In the genomic region with DNA sequence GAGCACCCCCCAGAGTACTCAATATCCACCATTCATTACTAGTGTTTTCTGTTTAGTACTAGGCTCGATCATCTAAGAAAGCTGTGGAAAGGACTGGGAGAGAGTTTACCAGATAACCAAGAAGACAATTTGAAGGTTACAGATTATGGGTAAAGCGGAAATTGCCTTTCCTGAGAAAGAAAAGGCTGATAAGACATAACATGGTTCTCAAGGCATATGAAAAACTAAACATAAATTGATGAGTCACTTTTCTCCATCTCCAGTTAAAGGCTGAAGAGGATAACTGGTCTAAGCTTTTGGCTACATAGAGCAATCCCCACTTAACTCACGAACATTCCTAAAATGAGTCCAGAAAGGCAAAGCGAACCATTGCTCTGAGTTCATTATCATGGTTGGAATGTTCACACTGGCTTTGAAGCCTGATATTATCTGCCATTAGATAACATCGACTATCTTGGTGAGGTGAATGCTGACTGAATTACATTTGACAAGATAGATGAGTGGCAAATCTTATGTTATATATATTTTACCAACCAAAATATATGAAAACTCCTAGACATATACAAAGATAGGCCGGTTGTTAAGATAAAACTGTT, we compare ENCODE assay signal across 19 cellular contexts.
A peak's percentile ranks its signal among the peaks of the same experiment; 100 is the strongest.
DNase-seq lines count a peak whose midpoint lies in the region; ATAC-seq and TF ChIP-seq lines count a peak whose summit lies in the region.
"Had no signal": no experiment of that assay in that cellular context is flagged by ENCODE, and none has a peak within 500 bp of the region (broad histone marks: within the 10 kb centered on the region; RNA-seq: fewer than 3 reads in every experiment).

No MANE protein-coding gene starts in this region.

- H2AK5ac ChIP-seq in mesendoderm (ENCODE audit: low read length) = no peak overlapping the region

- no peak overlapping the region for H3K4me3 ChIP-seq in mesendoderm (ENCODE audit: low read length)
- H3K4me3 ChIP-seq in left lung = no peak overlapping the region
- no peak overlapping the region for H3K4me3 ChIP-seq in adrenal gland
- H3K4me3 ChIP-seq: GM12878, hepatocyte, skin epidermis had no signal

- H3K4ac ChIP-seq in mesendoderm (ENCODE audit: low read depth, low read length) = no peak overlapping the region

- no peak overlapping the region for H3K23ac ChIP-seq in mesendoderm (ENCODE audit: low read length)

- intact Hi-C loops in CD4-positive, alpha-beta T cell (cut with DNase I, micrococcal nuclease) = no loop called here
- intact Hi-C loops in left lung (cut with DNase I) (no loop called here), adrenal gland (cut with DNase I) (no loop called here)

- CTCF ChIA-PET in CD4-positive, alpha-beta T cell (lab: Charles Lee) = no interaction called here

- H3K36me3 ChIP-seq in mesendoderm (ENCODE audit: control insufficient read depth, insufficient read depth, low read length) (no peaks in the 10 kb centered on the region), left lung (no peaks in the 10 kb centered on the region), adrenal gland (replicated peaks in 1 of 2) (no peaks in the 10 kb centered on the region)

- peak overlapping the region; percentile 36 for H2BK15ac ChIP-seq in mesendoderm (replicated peaks; ENCODE audit: low read depth)

- H3K18ac ChIP-seq in mesendoderm (ENCODE audit: low read length) = no peak overlapping the region

- H3K9ac ChIP-seq in mesendoderm (ENCODE audit: low read length) = no peak overlapping the region

- H3K4me1 ChIP-seq in mesendoderm (ENCODE audit: control insufficient read depth, low read depth, low read length) (peaks cover 3% of the 10 kb centered on the region), left lung (peaks cover 0 to 7% of the 10 kb centered on the region in 2 donors), adrenal gland (replicated peaks in 1 of 2) (no peaks in the 10 kb centered on the region)

- no peak overlapping the region for H3K4me3 Mint-ChIP-seq in CD4-positive, alpha-beta T cell
- H3K4me3 Mint-ChIP-seq in central memory CD8-positive, alpha-beta T cell = no peak overlapping the region

- peak overlapping the region; percentile 75 for H3K27ac Mint-ChIP-seq in CD4-positive, alpha-beta T cell
- peak overlapping the region; percentile 15 for H3K27ac Mint-ChIP-seq in central memory CD8-positive, alpha-beta T cell (ENCODE audit: low read depth)

- no peak overlapping the region for H3K27ac ChIP-seq in CD4-positive, alpha-beta T cell (ENCODE audit: low read depth, low read length)
- H3K27ac ChIP-seq in mesendoderm (ENCODE audit: low read depth, low read length) = no peak overlapping the region
- no peak overlapping the region for H3K27ac ChIP-seq in left lung
- H3K27ac ChIP-seq in adrenal gland = no peak overlapping the region
- H3K27ac ChIP-seq: hepatocyte, skin epidermis had no signal

- H3K79me1 ChIP-seq in mesendoderm (ENCODE audit: low read length) = no peaks in the 10 kb centered on the region

- peaks cover 25% of the 10 kb centered on the region for H3K4me1 Mint-ChIP-seq in CD4-positive, alpha-beta T cell (ENCODE audit: low read depth)
- peaks cover 25% of the 10 kb centered on the region for H3K4me1 Mint-ChIP-seq in central memory CD8-positive, alpha-beta T cell

- no peaks in the 10 kb centered on the region for H3K27me3 Mint-ChIP-seq in CD4-positive, alpha-beta T cell
- H3K27me3 Mint-ChIP-seq in central memory CD8-positive, alpha-beta T cell = no peaks in the 10 kb centered on the region

- H3K9me3 Mint-ChIP-seq in CD4-positive, alpha-beta T cell = no peaks in the 10 kb centered on the region
- H3K9me3 Mint-ChIP-seq in central memory CD8-positive, alpha-beta T cell = no peaks in the 10 kb centered on the region

- H2BK5ac ChIP-seq in mesendoderm (ENCODE audit: low read length) = no peak overlapping the region

- POLR2A ChIA-PET in CD4-positive, alpha-beta T cell (lab: Charles Lee) = interaction anchor here (0.6 kb wide), 1 partner anchor 154 kb away, joined by 3 read pairs; no protein-coding TSS in a partner anchor

- no peak overlapping the region for H4K8ac ChIP-seq in mesendoderm (ENCODE audit: low read depth, low read length)

- H3K9me3 ChIP-seq in CD4-positive, alpha-beta T cell (ENCODE audit: control insufficient read depth, low read length) = no peaks in the 10 kb centered on the region
- no peaks in the 10 kb centered on the region for H3K9me3 ChIP-seq in left lung
- no peaks in the 10 kb centered on the region for H3K9me3 ChIP-seq in adrenal gland (replicated peaks in 1 of 3)

- no peaks in the 10 kb centered on the region for H3K27me3 ChIP-seq in CD4-positive, alpha-beta T cell (ENCODE audit: control insufficient read depth, insufficient read depth, low read length)
- H3K27me3 ChIP-seq in mesendoderm (ENCODE audit: insufficient read depth, low read length, poor library complexity) = no peaks in the 10 kb centered on the region
- H3K27me3 ChIP-seq in left lung = no peaks in the 10 kb centered on the region
- H3K27me3 ChIP-seq in adrenal gland = no peaks in the 10 kb centered on the region
- H3K27me3 ChIP-seq: hepatocyte had no signal

- peaks cover 55% of the 10 kb centered on the region for H3K36me3 Mint-ChIP-seq in CD4-positive, alpha-beta T cell (ENCODE audit: low read depth)
- peaks cover 13% of the 10 kb centered on the region for H3K36me3 Mint-ChIP-seq in central memory CD8-positive, alpha-beta T cell (ENCODE audit: insufficient read depth)

- TF ChIP-seq POLR2A in adrenal gland (IDR thresholded peaks at IDR 0.05) = no peak

- no peak for ATAC-seq in CD4-positive, alpha-beta T cell (ENCODE audit: poor library complexity)
- no peak for ATAC-seq in central memory CD8-positive, alpha-beta T cell (replicated peaks; ENCODE audit: extremely low read depth, poor library complexity, severe bottlenecking)
- ATAC-seq in left lung = no peak
- ATAC-seq: GM12878, Right ventricle myocardium inferior had no signal

- no peak for TF ChIP-seq CTCF in CD4-positive, alpha-beta T cell (IDR thresholded peaks at IDR 0.05)
- no peak for TF ChIP-seq CTCF in left lung (IDR thresholded peaks at IDR 0.05)
- TF ChIP-seq CTCF in adrenal gland (IDR thresholded peaks at IDR 0.05) = no peak

- no peak for DNase-seq in CD4-positive, alpha-beta T cell
- DNase-seq in ELR (ENCODE audit: low read depth) = peak; percentile 10
- DNase-seq in central memory CD8-positive, alpha-beta T cell (ENCODE audit: low spot score in 2 of 2) = no peak
- peak; percentile 56 for DNase-seq in mesendoderm
- no peak for DNase-seq in left lung
- DNase-seq in activated gamma-delta T cell (lab: John Stamatoyannopoulos, UW) = no peak
- no peak for DNase-seq in adrenal gland
- DNase-seq: activated effector memory CD4-positive, alpha-beta T cell treated with anti-CD3 and anti-CD28 coated beads, Interleukin-2, amount 50 U/mL, for 16 hours; DMS79; foreskin melanocyte; NCI-H1092; NCI-H2029 treated with DMSO at 0.1 percent for 48 hours; NCI-H345; stimulated activated CD4-positive, alpha-beta T cell treated with anti-CD3 and anti-CD28 coated beads, Interleukin-2, amount 100 ng/mL, for 24 hours; stimulated activated naive CD4-positive, alpha-beta T cell had no signal

- no CpG with 5 or more reads among the region's 6 CpGs for WGBS in mesendoderm (ENCODE audit: extremely low coverage, insufficient coverage, low lambda C conversion rate)
- WGBS in adrenal gland, 4 donors = 93 to 98% (median 94%) methylated on average over 6 of the region's 6 CpGs

- H3K79me2 ChIP-seq in mesendoderm (ENCODE audit: control insufficient read depth, insufficient read depth, low read length) = no peaks in the 10 kb centered on the region
- H3K79me2 ChIP-seq: hepatocyte had no signal

- H3K56ac ChIP-seq in mesendoderm (ENCODE audit: low read length) = no peak overlapping the region

- H2BK120ac ChIP-seq in mesendoderm (ENCODE audit: low read depth, low read length) = no peak overlapping the region

- H4K5ac ChIP-seq in mesendoderm (ENCODE audit: low read length) = no peak overlapping the region

- no peak overlapping the region for H3K4me2 ChIP-seq in mesendoderm (ENCODE audit: low read length)
- H3K4me2 ChIP-seq: hepatocyte had no signal

Comparison
In these comparisons a context has a peak if more than half of its experiments do, and no peak if none do; other contexts are left out.
1. DNase-seq: peak in ELR (single experiment) and mesendoderm (single experiment); none in CD4-positive, alpha-beta T cell (0 of 10), central memory CD8-positive, alpha-beta T cell (0 of 2), left lung (0 of 2), activated gamma-delta T cell (single experiment) and adrenal gland (0 of 7).